In the genomic region with DNA sequence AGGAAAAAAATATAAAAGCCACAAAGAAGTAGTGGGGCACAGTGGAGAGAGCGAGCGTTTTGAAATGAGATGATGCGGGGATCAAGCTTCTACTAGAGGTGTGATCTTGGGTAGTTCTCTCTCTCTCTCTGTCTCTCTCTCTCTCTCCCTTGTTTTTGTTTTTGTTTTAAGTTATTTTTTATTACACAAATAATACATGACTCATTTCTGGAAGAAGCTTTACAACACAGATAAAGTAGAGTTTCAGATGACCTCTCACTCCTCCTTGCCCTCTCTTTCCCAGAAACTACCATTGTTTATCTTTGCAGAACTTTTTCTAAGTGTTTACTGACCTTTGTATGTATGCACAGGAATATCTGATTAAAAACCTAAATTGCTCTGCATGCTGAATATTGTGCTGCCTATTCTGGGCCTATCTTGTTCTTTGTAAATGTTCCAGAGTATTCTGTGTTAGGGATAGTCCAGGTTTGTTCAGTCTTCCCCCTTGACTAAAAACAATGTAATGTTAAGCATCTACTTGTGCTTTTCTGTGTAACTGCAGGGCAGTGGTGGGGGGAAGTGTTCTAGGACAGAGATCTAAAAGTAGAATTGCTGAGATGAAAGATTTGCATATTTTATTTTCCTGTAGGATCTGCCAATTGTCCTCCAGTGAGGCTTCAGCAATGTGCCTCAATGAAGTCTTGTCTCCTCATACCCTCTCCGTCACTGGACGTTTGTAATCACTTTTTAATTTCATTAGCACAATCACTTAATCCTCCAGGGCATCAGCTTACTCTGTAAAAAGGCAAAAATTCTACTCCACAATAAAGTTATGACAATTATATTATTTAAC, we compare ENCODE assay signal across 1 cellular context.
TF ChIP-seq lines count a peak whose summit lies in the region.

No MANE protein-coding gene starts in this region.

TF ChIP-seq in HEK293, 187 proteins besides CTCF, POLR2A, EP300 and RAD21 (continued from another document):
- TF ChIP-seq ZNF274 (IDR thresholded peaks at IDR 0.05; ENCODE audit: low read length) (no peak), ZNF274 (tag by site-specific recombination; IDR thresholded peaks at IDR 0.05; ENCODE audit: borderline replicate concordance) (no peak), ZXDB (tag by site-specific recombination; IDR thresholded peaks at IDR 0.05) (no peak), GLIS2 (tag by site-specific recombination; IDR thresholded peaks at IDR 0.05) (no peak), RBAK (tag by site-specific recombination; IDR thresholded peaks at IDR 0.05) (no peak)
